ENCODE assay signal across 8 cellular contexts in genomic region chr15:90086868-90087268, GRCh38. TPM values are rescaled to one million over a fixed set of nuclear protein-coding genes. Genes with fewer than 3 reads are reported as not detected.
DNase-seq lines count a peak whose midpoint lies in the region; ATAC-seq and TF ChIP-seq lines count a peak whose summit lies in the region.

No MANE protein-coding gene starts in this region.

- TF ChIP-seq EP300 in gastroesophageal sphincter (IDR thresholded peaks at IDR 0.05): no peak

- H3K9me3 ChIP-seq in gastroesophageal sphincter: no peaks in the 10 kb centered on the region

- peaks cover 0 to 22% (median 9%) of the 10 kb centered on the region in 3 donors for H3K4me1 ChIP-seq in gastroesophageal sphincter

- no peaks in the 10 kb centered on the region for H3K27me3 ChIP-seq in gastroesophageal sphincter

- TF ChIP-seq POLR2A in gastroesophageal sphincter (IDR thresholded peaks at IDR 0.05): no peak

- CTCF ChIA-PET in AG04449 (lab: Yijun Ruan, JAX): interaction anchor here (0.6 to 10.3 kb wide), 13 partner anchors 9 to 347 kb away, joined by 3 to 69 read pairs (median 4); partner anchors contain the start of gene IDH2

- H3K27ac Mint-ChIP-seq in activated T-cell treated with anti-CD3 and anti-CD28 coated beads, Interleukin-2, amount 50 U/mL, for 24 hours: peak overlapping the region; percentile 30

- ATAC-seq in gastroesophageal sphincter: no peak
- no peak for ATAC-seq in HG02642 (IDR thresholded peaks at IDR 0.05; ENCODE audit: poor library complexity, unreplicated experiment)
- ATAC-seq in HG02852 (IDR thresholded peaks at IDR 0.05; ENCODE audit: unreplicated experiment): no peak

- peaks cover 85% of the 10 kb centered on the region for H3K36me3 Mint-ChIP-seq in activated T-cell treated with anti-CD3 and anti-CD28 coated beads, Interleukin-2, amount 50 U/mL, for 24 hours (ENCODE audit: low read depth)

- peaks cover 10% of the 10 kb centered on the region for H3K4me1 Mint-ChIP-seq in activated T-cell treated with anti-CD3 and anti-CD28 coated beads, Interleukin-2, amount 50 U/mL, for 24 hours (ENCODE audit: low read depth)

- H3K4me3 ChIP-seq in AG04449 (ENCODE audit: low read depth, low read length): no peak overlapping the region
- no peak overlapping the region for H3K4me3 ChIP-seq in GM12875 (ENCODE audit: low read depth, low read length)
- H3K4me3 ChIP-seq in gastroesophageal sphincter: no peak overlapping the region

- H3K9me3 Mint-ChIP-seq in activated T-cell treated with anti-CD3 and anti-CD28 coated beads, Interleukin-2, amount 50 U/mL, for 24 hours: no peaks in the 10 kb centered on the region

- POLR2A ChIA-PET in AG04449 (lab: Yijun Ruan, JAX): no interaction called here

- H3K4me3 Mint-ChIP-seq in activated T-cell treated with anti-CD3 and anti-CD28 coated beads, Interleukin-2, amount 50 U/mL, for 24 hours: no peak overlapping the region

- no peaks in the 10 kb centered on the region for H3K27me3 Mint-ChIP-seq in activated T-cell treated with anti-CD3 and anti-CD28 coated beads, Interleukin-2, amount 50 U/mL, for 24 hours

- peak overlapping the region in 1 of 4 donors; percentile 20 for H3K27ac ChIP-seq in gastroesophageal sphincter

- TF ChIP-seq CTCF in AG04449 (IDR thresholded peaks at IDR 0.05; ENCODE audit: insufficient read depth, low read length, missing control alignments): peak; percentile 74
- peak; percentile 83 for TF ChIP-seq CTCF in GM12875 (IDR thresholded peaks at IDR 0.05; ENCODE audit: borderline replicate concordance, insufficient read depth, low read depth, low read length)
- TF ChIP-seq CTCF in gastroesophageal sphincter (IDR thresholded peaks at IDR 0.05): peak in 3 of 4 experiments; percentile 43 to 65 (median 44)

- peaks cover 0 to 92% of the 10 kb centered on the region in 2 donors for H3K36me3 ChIP-seq in gastroesophageal sphincter

- 100% methylated on average over 1 of the region's 7 CpGs; no CpG with 5 or more reads in 1 of the 2 donors for WGBS in gastroesophageal sphincter (ENCODE audit: low coverage in 1 of 2), 2 donors

- DNase-seq in AG04449 (ENCODE audit: low read depth, low spot score) (no peak), NCI-H774 (lab: John Stamatoyannopoulos, UW) (peak; percentile 11)
- DNase-seq in activated T-cell treated with anti-CD3 and anti-CD28 coated beads, Interleukin-2, amount 50 U/mL, for 24 hours: peak; percentile 74
- DNase-seq in stimulated activated CD4-positive, alpha-beta T cell treated with anti-CD3 and anti-CD28 coated beads, Interleukin-12 subunit alpha, Interleukin-12 subunit beta, amount 100 ng/mL, for 4 hours: peak; percentile 46

RNA-seq across cellular contexts. Expression of gene IDH2, which starts 15.4 kb away (rescaled TPM):
- total RNA-seq in gastroesophageal sphincter: 100 to 1,000 TPM in 3 of 4 donors, 10 to 100 TPM in 1; 45.2 to 289 (median 132) TPM
